ENCODE assay signal across 8 cellular contexts in the genomic region with DNA sequence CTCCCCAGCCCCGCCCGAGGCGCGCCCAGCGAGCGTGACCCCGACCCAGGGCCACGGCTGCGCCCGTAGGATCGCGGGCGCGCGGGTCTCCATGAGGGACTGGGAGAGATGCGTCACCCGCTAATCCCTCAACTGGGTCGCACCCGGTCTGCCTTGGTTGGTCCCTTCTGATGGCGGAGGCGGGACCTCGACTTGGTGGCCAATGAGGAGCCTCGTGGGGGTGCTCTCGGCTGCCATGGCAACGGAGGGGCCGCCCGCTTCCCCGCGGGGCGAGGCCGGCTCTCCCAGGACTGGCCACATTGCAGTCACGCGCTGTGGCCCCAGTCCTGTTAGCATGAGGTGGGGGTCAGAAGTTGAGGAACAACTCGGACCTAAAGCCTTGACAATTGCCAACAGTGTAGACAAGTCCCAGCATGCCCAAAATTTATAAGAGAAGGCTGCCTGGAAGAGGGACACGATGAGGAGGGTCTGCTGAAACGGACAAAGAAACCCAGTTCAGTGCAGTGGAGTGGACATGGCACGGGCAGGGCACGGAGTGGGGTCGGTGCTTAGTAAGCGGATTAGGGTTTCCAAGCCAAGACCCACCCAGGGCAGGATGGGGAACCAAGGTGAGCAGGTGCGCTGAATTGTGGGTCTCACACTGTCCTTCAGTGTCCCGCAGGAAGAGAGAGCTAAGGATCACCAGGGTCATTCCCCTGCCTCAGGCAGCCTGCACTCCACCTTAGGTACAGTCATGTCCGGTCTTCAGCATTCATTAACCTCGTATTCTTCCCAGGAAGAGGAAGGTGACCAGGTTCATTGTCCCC. TPM values are rescaled to one million over a fixed set of nuclear protein-coding genes. Genes with fewer than 3 reads are reported as not detected.
A peak's percentile ranks its signal among the peaks of the same experiment; 100 is the strongest.
DNase-seq lines count a peak whose midpoint lies in the region; ATAC-seq, FAIRE-seq and TF ChIP-seq lines count a peak whose summit lies in the region.

No MANE protein-coding gene starts in this region.

- H3K27me3 Mint-ChIP-seq in activated B cell treated with CpG ODN at 0.5 μM for 24 hours = no peaks in the 10 kb centered on the region

- H3K9me3 Mint-ChIP-seq in activated B cell treated with CpG ODN at 0.5 μM for 24 hours = no peaks in the 10 kb centered on the region

- peak overlapping the region; percentile 86 for H3K4me3 Mint-ChIP-seq in activated B cell treated with CpG ODN at 0.5 μM for 24 hours

- POLR2A ChIA-PET in activated B cell treated with CpG ODN at 0.5 μM for 24 hours (lab: Charles Lee) = interaction anchor here (0.6 to 17.8 kb wide), 29 partner anchors 11 to 210 kb away, joined by 3 to 1996 read pairs (median 11); partner anchors contain the start of genes ANAPC16, ASCC1, DDIT4 and SPOCK2

- ATAC-seq in HG03064 (IDR thresholded peaks at IDR 0.05; ENCODE audit: low read depth, unreplicated experiment) (peak; percentile 65), activated B cell treated with CpG ODN at 0.5 μM for 24 hours (ENCODE audit: low read depth) (peak; percentile 72)

- H3K36me3 Mint-ChIP-seq in activated B cell treated with CpG ODN at 0.5 μM for 24 hours (ENCODE audit: low read depth) = no peaks in the 10 kb centered on the region

- peak; percentile 70 for FAIRE-seq in A204.1 (lab: Jason Lieb, UNC)

- DNase-seq in NCI-H2107 treated with DMSO at 0.1 percent for 48 hours (lab: John Stamatoyannopoulos, UW; ENCODE audit: unreplicated experiment) (peak; percentile 62), activated B cell treated with CpG ODN at 0.5 μM for 24 hours (peak; percentile 89), caudate nucleus (lab: John Stamatoyannopoulos, UW) (peak; percentile 43 to 99 (median 96)), islet precursor cell (peak; percentile 99)
- DNase-seq in stimulated activated CD4-positive, alpha-beta T cell treated with anti-CD3 and anti-CD28 coated beads, Interleukin-12 subunit alpha, Interleukin-12 subunit beta, amount 100 ng/mL, for 4 hours = peak; percentile 86

- TF ChIP-seq POLR2A in GM18526 (IDR thresholded peaks at IDR 0.05; ENCODE audit: extremely low read depth, insufficient read length) = peak; percentile 88

- peaks cover 73% of the 10 kb centered on the region for H3K4me1 Mint-ChIP-seq in activated B cell treated with CpG ODN at 0.5 μM for 24 hours

- TF ChIP-seq CTCF in activated B cell treated with CpG ODN at 0.5 μM for 24 hours (IDR thresholded peaks at IDR 0.05) = no peak

- intact Hi-C loops in activated B cell treated with CpG ODN at 0.5 μM for 24 hours (cut with micrococcal nuclease) = loop anchor here (1.0 to 2.0 kb wide), 8 partner anchors 8 to 461 kb away; partner anchors contain the start of genes ANAPC16, ASCC1 and DDIT4

- peak overlapping the region; percentile 100 for H3K27ac Mint-ChIP-seq in activated B cell treated with CpG ODN at 0.5 μM for 24 hours

- H3K27ac ChIP-seq in caudate nucleus (ENCODE audit: low read depth, low read length) = peak overlapping the region; percentile 95

- CTCF ChIA-PET in activated B cell treated with CpG ODN at 0.5 μM for 24 hours (lab: Charles Lee) = interaction anchor here (0.8 to 2.9 kb wide), 11 partner anchors 8 to 80 kb away, joined by 3 to 33 read pairs (median 4); no protein-coding TSS in a partner anchor

RNA-seq across cellular contexts. Expression of gene DDIT4, which starts 24.4 kb away (rescaled TPM):
- total RNA-seq in activated B cell treated with CpG ODN at 0.5 μM for 24 hours = 175 and 180 TPM in 2 replicates

RNA-seq across cellular contexts. Expression of gene DNAJB12, which starts 56.5 kb away (rescaled TPM):
- total RNA-seq in activated B cell treated with CpG ODN at 0.5 μM for 24 hours = 39.0 and 39.9 TPM in 2 replicates

Comparison
In these comparisons a context has a peak if more than half of its experiments do, and no peak if none do; other contexts are left out.
1. Peak in every context shown above with its lines: DNase-seq, ATAC-seq and H3K27ac ChIP-seq.